ENCODE assay signal across 9 cellular contexts in genomic region chr1:6460349-6461236, GRCh38. TPM values are rescaled to one million over a fixed set of nuclear protein-coding genes. Genes with fewer than 3 reads are reported as not detected.
DNase-seq lines count a peak whose midpoint lies in the region; ATAC-seq and TF ChIP-seq lines count a peak whose summit lies in the region.
"Had no signal": no experiment of that assay in that cellular context is flagged by ENCODE, and none has a peak within 500 bp of the region (broad histone marks: within the 10 kb centered on the region; RNA-seq: fewer than 3 reads in every experiment).

No MANE protein-coding gene starts in this region.

- intact Hi-C loops in natural killer cell (cut with micrococcal nuclease) = no loop called here
- intact Hi-C loops in adrenal gland (cut with DNase I) = no loop called here

- peak overlapping the region; percentile 94 for H3K27ac Mint-ChIP-seq in T-helper 1 cell treated with Interleukin-12 subunit alpha and Interleukin-12 subunit beta and Interleukin-4 antibody, amounts not matched to agents 30 μg/mL and 1 μg/mL, for 36 hours
- H3K27ac Mint-ChIP-seq in natural killer cell = peak overlapping the region; percentile 81 to 94

- 44% methylated on average over 47 of the region's 47 CpGs for WGBS in suprapubic skin
- WGBS in adrenal gland, 4 donors = 39 to 52% (median 48%) methylated on average over 23 to 47 of the region's 47 CpGs

- peaks cover 14% of the 10 kb centered on the region for H3K4me1 ChIP-seq in suprapubic skin
- peaks cover 0 to 10% of the 10 kb centered on the region in 2 donors for H3K4me1 ChIP-seq in adrenal gland (replicated peaks in 1 of 2)

- no peaks in the 10 kb centered on the region for H3K9me3 ChIP-seq in suprapubic skin
- no peaks in the 10 kb centered on the region for H3K9me3 ChIP-seq in adrenal gland (replicated peaks in 1 of 3)

- H3K27me3 Mint-ChIP-seq in T-helper 1 cell treated with Interleukin-12 subunit alpha and Interleukin-12 subunit beta and Interleukin-4 antibody, amounts not matched to agents 30 μg/mL and 1 μg/mL, for 36 hours (ENCODE audit: low read depth) = peaks cover 15% of the 10 kb centered on the region
- peaks cover 12 to 21% of the 10 kb centered on the region in 2 donors for H3K27me3 Mint-ChIP-seq in natural killer cell (ENCODE audit: low read depth in 2 of 2)

- DNase-seq in activated naive CD4-positive, alpha-beta T cell (lab: John Stamatoyannopoulos, UW) = peak; percentile 39 to 87 (median 68)
- DNase-seq in natural killer cell = peak; percentile 54
- no peak for DNase-seq in suprapubic skin (ENCODE audit: low spot score in 2 of 2)
- DNase-seq in adrenal gland = no peak
- no peak for DNase-seq in superior temporal gyrus (ENCODE audit: extremely low spot score)

- peak; percentile 90 to 92 (median 92) for ATAC-seq in natural killer cell
- no peak for ATAC-seq in GM21723 (IDR thresholded peaks at IDR 0.05; ENCODE audit: unreplicated experiment)
- no peak for ATAC-seq in HG03196 (IDR thresholded peaks at IDR 0.05; ENCODE audit: unreplicated experiment)

- TF ChIP-seq POLR2A in suprapubic skin (IDR thresholded peaks at IDR 0.05) (no peak), adrenal gland (IDR thresholded peaks at IDR 0.05) (no peak)

- no peaks in the 10 kb centered on the region for H3K9me3 Mint-ChIP-seq in T-helper 1 cell treated with Interleukin-12 subunit alpha and Interleukin-12 subunit beta and Interleukin-4 antibody, amounts not matched to agents 30 μg/mL and 1 μg/mL, for 36 hours
- no peaks in the 10 kb centered on the region for H3K9me3 Mint-ChIP-seq in natural killer cell
- H3K9me3 Mint-ChIP-seq: nephron had no signal

- peaks cover 42% of the 10 kb centered on the region for H3K36me3 Mint-ChIP-seq in T-helper 1 cell treated with Interleukin-12 subunit alpha and Interleukin-12 subunit beta and Interleukin-4 antibody, amounts not matched to agents 30 μg/mL and 1 μg/mL, for 36 hours (ENCODE audit: low read depth)
- no peaks in the 10 kb centered on the region for H3K36me3 Mint-ChIP-seq in natural killer cell

- H3K4me3 Mint-ChIP-seq in T-helper 1 cell treated with Interleukin-12 subunit alpha and Interleukin-12 subunit beta and Interleukin-4 antibody, amounts not matched to agents 30 μg/mL and 1 μg/mL, for 36 hours = peak overlapping the region; percentile 90
- H3K4me3 Mint-ChIP-seq in natural killer cell = peak overlapping the region; percentile 86

- TF ChIP-seq CTCF in natural killer cell (IDR thresholded peaks at IDR 0.05) (no peak), suprapubic skin (IDR thresholded peaks at IDR 0.05) (no peak), adrenal gland (IDR thresholded peaks at IDR 0.05) (no peak)

- TF ChIP-seq EP300 in suprapubic skin (IDR thresholded peaks at IDR 0.05) = no peak

- peaks cover 43% of the 10 kb centered on the region for H3K4me1 Mint-ChIP-seq in T-helper 1 cell treated with Interleukin-12 subunit alpha and Interleukin-12 subunit beta and Interleukin-4 antibody, amounts not matched to agents 30 μg/mL and 1 μg/mL, for 36 hours (ENCODE audit: low read depth)
- H3K4me1 Mint-ChIP-seq in natural killer cell = peaks cover 19 to 35% of the 10 kb centered on the region in 2 donors

- H3K27me3 ChIP-seq in suprapubic skin = peaks cover 27% of the 10 kb centered on the region
- H3K27me3 ChIP-seq in adrenal gland = peaks cover 3% of the 10 kb centered on the region

- peaks cover 25% of the 10 kb centered on the region for H3K36me3 ChIP-seq in suprapubic skin
- peaks cover 0 to 12% of the 10 kb centered on the region in 2 donors for H3K36me3 ChIP-seq in adrenal gland (replicated peaks in 1 of 2)

- H3K27ac ChIP-seq in suprapubic skin (no peak overlapping the region), adrenal gland (no peak overlapping the region)

- H3K4me3 ChIP-seq in suprapubic skin = peak overlapping the region; percentile 27
- H3K4me3 ChIP-seq in adrenal gland = peak overlapping the region in 1 of 4 donors; percentile 12

RNA-seq across cellular contexts. Expression of gene TNFRSF25, which starts 5.4 kb away (rescaled TPM):
- total RNA-seq in natural killer cell (10 to 100 TPM; 14.5 to 41.5 (median 19.9) TPM), suprapubic skin (100 to 1,000 TPM in 2 of 4 donors, 10 to 100 TPM in 2; 66.8 to 411 (median 99.5) TPM), adrenal gland (10 to 100 TPM in 4 of 8 donors, 1 to 10 TPM in 4; 2.7 to 36.4 (median 9.7) TPM)
- polyA plus RNA-seq in adrenal gland = 100 to 1,000 TPM in 1 of 3 donors, 10 to 100 TPM in 1, 1 to 10 TPM in 1; 1.2 to 169 (median 63.8) TPM

RNA-seq across cellular contexts. Expression of gene PLEKHG5, which starts 30.9 kb away (rescaled TPM):
- total RNA-seq in natural killer cell (1 to 10 TPM in 1 of 3 donors, under 1 TPM in 2; 0.16 to 1.1 (median 0.54) TPM), suprapubic skin (100 to 1,000 TPM in 2 of 4 donors, 10 to 100 TPM in 2; 76.3 to 347 (median 107) TPM), adrenal gland (10 to 100 TPM; 14.0 to 29.2 (median 18.4) TPM)
- polyA plus RNA-seq in adrenal gland = 10 to 100 TPM in 2 of 3 donors, 1 to 10 TPM in 1; 2.0 to 96.3 (median 23.0) TPM

RNA-seq across cellular contexts. Expression of gene ESPN, which starts 36.0 kb away (rescaled TPM):
- total RNA-seq in natural killer cell (1 to 10 TPM; 1.1 to 2.0 (median 1.7) TPM), suprapubic skin (10 to 100 TPM; 37.6 to 54.4 (median 48.8) TPM), adrenal gland (10 to 100 TPM in 1 of 8 donors, 1 to 10 TPM in 7; 2.3 to 10.8 (median 6.1) TPM)
- polyA plus RNA-seq in adrenal gland = 1 to 10 TPM in 2 of 3 donors, under 1 TPM in 1; 0.16 to 9.8 (median 6.8) TPM

RNA-seq across cellular contexts. Expression of gene HES2, which starts 40.9 kb away (rescaled TPM):
- total RNA-seq in natural killer cell = not detected
- 10 to 100 TPM; 18.2 to 36.4 (median 24.9) TPM for total RNA-seq in suprapubic skin
- under 1 TPM in 3 of 8 donors, not detected in 5; 0.07 to 0.18 (median 0.14) TPM for total RNA-seq in adrenal gland
- under 1 TPM in 2 of 3 donors, not detected in 1; 0.04 to 0.10 TPM for polyA plus RNA-seq in adrenal gland

Comparison
In these comparisons a context has a peak if more than half of its experiments do, and no peak if none do; other contexts are left out.
1. DNase-seq: peak in activated naive CD4-positive, alpha-beta T cell (4 of 4) and natural killer cell (single experiment); none in suprapubic skin (0 of 2), adrenal gland (0 of 7) and superior temporal gyrus (single experiment).
2. ATAC-seq: peak in natural killer cell (3 of 3); none in GM21723 (single experiment) and HG03196 (single experiment).
3. RNA of gene PLEKHG5, which starts 30.9 kb away (total RNA-seq): 76.3 to 347 TPM in suprapubic skin and 14.0 to 29.2 TPM in adrenal gland; 0.16 to 1.1 TPM in natural killer cell; every median in the first group is over 4 times any median in the second.